In the genomic region with DNA sequence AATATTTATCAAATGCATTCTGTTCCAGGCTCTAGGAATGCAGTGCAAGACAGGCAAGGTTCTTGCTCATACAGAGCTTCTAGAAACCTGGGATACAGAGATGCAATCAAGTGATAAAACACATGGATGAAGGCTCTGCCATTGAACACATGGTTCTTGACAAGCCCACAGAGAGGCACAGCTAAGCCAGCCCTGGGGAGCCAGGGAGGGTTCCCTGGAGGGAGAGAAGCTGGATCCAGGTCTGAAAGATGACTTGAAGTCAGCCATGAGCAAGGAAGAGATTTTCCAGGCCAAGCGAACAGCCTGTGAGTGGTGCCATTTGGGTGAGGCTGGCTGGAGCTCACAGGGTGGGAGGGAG, we compare ENCODE assay signal across 10 cellular contexts.
A peak's percentile ranks its signal among the peaks of the same experiment; 100 is the strongest.
DNase-seq lines count a peak whose midpoint lies in the region; ATAC-seq and TF ChIP-seq lines count a peak whose summit lies in the region.
"Had no signal": no experiment of that assay in that cellular context is flagged by ENCODE, and none has a peak within 500 bp of the region (broad histone marks: within the 10 kb centered on the region; RNA-seq: fewer than 3 reads in every experiment).

No MANE protein-coding gene starts in this region.

- in situ Hi-C loops in astrocyte of the spinal cord (cut with HindIII; ENCODE audit: low sequenced_read_pairs) = no loop called here

- H3K36me3 Mint-ChIP-seq in activated CD4-positive, alpha-beta T cell treated with anti-CD3 and anti-CD28 coated beads, Interleukin-2, amount 10 ng/mL, durations not matched to agents 24 days and 14 days (ENCODE audit: low read depth) = peaks cover 3% of the 10 kb centered on the region

- H3K36me3 ChIP-seq in thymus (ENCODE audit: control insufficient read depth, insufficient read depth) = no peaks in the 10 kb centered on the region

- no peak for DNase-seq in activated CD4-positive, alpha-beta T cell treated with anti-CD3 and anti-CD28 coated beads, Interleukin-2, amount 10 ng/mL, durations not matched to agents 24 days and 14 days
- DNase-seq in activated CD4-positive, alpha-beta T cell treated with anti-CD3 and anti-CD28 coated beads for 4 hours = no peak
- DNase-seq in astrocyte of the spinal cord (ENCODE audit: low read depth, low spot score) (no peak), lower leg skin (ENCODE audit: low spot score in 2 of 2) (no peak)
- DNase-seq: cortex of kidney had no signal

- H3K4me3 ChIP-seq in astrocyte of the spinal cord (ENCODE audit: low read depth, low read length) = peak overlapping the region; percentile 22
- H3K4me3 ChIP-seq in lower leg skin (ENCODE audit: low read depth, poor library complexity, severe bottlenecking) = peak overlapping the region; percentile 6
- peak overlapping the region; percentile 64 for H3K4me3 ChIP-seq in thymus (ENCODE audit: low read length)

- H3K4me1 Mint-ChIP-seq in activated CD4-positive, alpha-beta T cell treated with anti-CD3 and anti-CD28 coated beads, Interleukin-2, amount 10 ng/mL, durations not matched to agents 24 days and 14 days = peaks cover 81% of the 10 kb centered on the region

- H3K27ac Mint-ChIP-seq in activated CD4-positive, alpha-beta T cell treated with anti-CD3 and anti-CD28 coated beads, Interleukin-2, amount 10 ng/mL, durations not matched to agents 24 days and 14 days = peak overlapping the region; percentile 97

- intact Hi-C loops in activated CD4-positive, alpha-beta T cell treated with anti-CD3 and anti-CD28 coated beads, Interleukin-2, amount 10 ng/mL, durations not matched to agents 24 days and 14 days (cut with micrococcal nuclease) = loop anchor here (1.0 to 5.0 kb wide), 4 partner anchors 16 to 78 kb away; no protein-coding TSS in a partner anchor
- intact Hi-C loops in lower leg skin (cut with DNase I; ENCODE audit: low total_unique reads) = no loop called here

- 70 to 84% methylated on average over 1 of the region's 1 CpG for WGBS in lower leg skin, 2 donors
- WGBS in thymus = 96% methylated on average over 1 of the region's 1 CpG

- peaks cover 4% of the 10 kb centered on the region for H3K27me3 Mint-ChIP-seq in activated CD4-positive, alpha-beta T cell treated with anti-CD3 and anti-CD28 coated beads, Interleukin-2, amount 10 ng/mL, durations not matched to agents 24 days and 14 days

- H3K9me3 Mint-ChIP-seq in activated CD4-positive, alpha-beta T cell treated with anti-CD3 and anti-CD28 coated beads, Interleukin-2, amount 10 ng/mL, durations not matched to agents 24 days and 14 days = no peaks in the 10 kb centered on the region

- H3K9me3 ChIP-seq in thymus (ENCODE audit: control insufficient read depth) = no peaks in the 10 kb centered on the region

- H3K4me3 Mint-ChIP-seq in activated CD4-positive, alpha-beta T cell treated with anti-CD3 and anti-CD28 coated beads, Interleukin-2, amount 10 ng/mL, durations not matched to agents 24 days and 14 days = peak overlapping the region; percentile 78

- no peak for ATAC-seq in GM21367 (IDR thresholded peaks at IDR 0.05; ENCODE audit: unreplicated experiment)
- no peak for ATAC-seq in activated CD4-positive, CD25-positive, alpha-beta regulatory T cell treated with anti-CD3 and anti-CD28 coated beads, Interleukin-2, amount 50 U/mL, for 24 hours
- no peak for ATAC-seq in HG02642 (IDR thresholded peaks at IDR 0.05; ENCODE audit: poor library complexity, unreplicated experiment)

- no peaks in the 10 kb centered on the region for H3K27me3 ChIP-seq in thymus (ENCODE audit: control insufficient read depth, insufficient read depth)

- TF ChIP-seq CTCF in astrocyte of the spinal cord (IDR thresholded peaks at IDR 0.05; ENCODE audit: low read depth, low read length) (no peak), lower leg skin (IDR thresholded peaks at IDR 0.05) (no peak)

- H3K27ac ChIP-seq in thymus (ENCODE audit: low read depth) = peak overlapping the region; percentile 88
- H3K27ac ChIP-seq: C4-2B had no signal

- H3K4me1 ChIP-seq in thymus (ENCODE audit: control insufficient read depth, insufficient read depth, low read length) = peaks cover 21% of the 10 kb centered on the region

- no peak for TF ChIP-seq POLR2A in lower leg skin (IDR thresholded peaks at IDR 0.05)

Comparison
In these comparisons a context has a peak if more than half of its experiments do, and no peak if none do; other contexts are left out.
1. H3K4me3 ChIP-seq: peak in every context shown above with its lines; median percentile 64 in thymus; 22 in astrocyte of the spinal cord; 6 in lower leg skin.